Comparison of ENCODE assay signal across 1 cellular context in the genomic region with DNA sequence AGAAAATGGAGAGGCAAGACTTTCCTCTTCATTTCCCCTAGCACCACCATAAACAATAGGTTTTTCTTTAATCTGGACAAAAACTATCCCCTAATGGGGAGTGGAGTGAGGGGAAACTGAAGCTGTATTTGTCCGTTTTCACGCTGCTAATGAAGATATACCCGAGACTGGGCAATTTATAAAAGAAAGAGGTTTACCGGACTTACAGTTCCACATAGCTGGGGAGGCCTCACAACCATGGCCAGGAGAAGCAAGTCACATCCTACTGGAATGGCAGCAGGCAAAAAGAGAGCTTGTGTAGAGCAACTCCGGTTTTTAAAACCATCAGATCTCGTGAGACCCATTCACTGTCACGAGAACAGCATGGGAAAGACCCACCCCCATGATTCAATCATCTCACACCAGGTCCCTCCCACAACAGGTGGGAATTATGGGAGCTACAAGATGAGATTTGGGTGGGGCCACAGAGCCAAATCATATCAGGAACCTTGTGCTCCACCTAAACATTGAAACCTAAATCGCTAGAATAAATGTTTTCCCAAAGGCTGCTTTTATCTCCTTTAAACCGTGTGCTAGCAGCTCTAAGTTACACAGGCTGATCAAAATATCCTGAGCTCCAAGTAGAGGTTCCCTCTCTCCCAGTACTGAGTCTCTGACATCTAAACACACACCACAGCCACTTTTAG.
A peak's percentile ranks its signal among the peaks of the same experiment; 100 is the strongest.
TF ChIP-seq lines count a peak whose summit lies in the region.

No MANE protein-coding gene starts in this region.

TF ChIP-seq in K562, 482 proteins besides CTCF, POLR2A, EP300 and RAD21 (continued from another document and continues in another):
- TF ChIP-seq, protein P1, sequence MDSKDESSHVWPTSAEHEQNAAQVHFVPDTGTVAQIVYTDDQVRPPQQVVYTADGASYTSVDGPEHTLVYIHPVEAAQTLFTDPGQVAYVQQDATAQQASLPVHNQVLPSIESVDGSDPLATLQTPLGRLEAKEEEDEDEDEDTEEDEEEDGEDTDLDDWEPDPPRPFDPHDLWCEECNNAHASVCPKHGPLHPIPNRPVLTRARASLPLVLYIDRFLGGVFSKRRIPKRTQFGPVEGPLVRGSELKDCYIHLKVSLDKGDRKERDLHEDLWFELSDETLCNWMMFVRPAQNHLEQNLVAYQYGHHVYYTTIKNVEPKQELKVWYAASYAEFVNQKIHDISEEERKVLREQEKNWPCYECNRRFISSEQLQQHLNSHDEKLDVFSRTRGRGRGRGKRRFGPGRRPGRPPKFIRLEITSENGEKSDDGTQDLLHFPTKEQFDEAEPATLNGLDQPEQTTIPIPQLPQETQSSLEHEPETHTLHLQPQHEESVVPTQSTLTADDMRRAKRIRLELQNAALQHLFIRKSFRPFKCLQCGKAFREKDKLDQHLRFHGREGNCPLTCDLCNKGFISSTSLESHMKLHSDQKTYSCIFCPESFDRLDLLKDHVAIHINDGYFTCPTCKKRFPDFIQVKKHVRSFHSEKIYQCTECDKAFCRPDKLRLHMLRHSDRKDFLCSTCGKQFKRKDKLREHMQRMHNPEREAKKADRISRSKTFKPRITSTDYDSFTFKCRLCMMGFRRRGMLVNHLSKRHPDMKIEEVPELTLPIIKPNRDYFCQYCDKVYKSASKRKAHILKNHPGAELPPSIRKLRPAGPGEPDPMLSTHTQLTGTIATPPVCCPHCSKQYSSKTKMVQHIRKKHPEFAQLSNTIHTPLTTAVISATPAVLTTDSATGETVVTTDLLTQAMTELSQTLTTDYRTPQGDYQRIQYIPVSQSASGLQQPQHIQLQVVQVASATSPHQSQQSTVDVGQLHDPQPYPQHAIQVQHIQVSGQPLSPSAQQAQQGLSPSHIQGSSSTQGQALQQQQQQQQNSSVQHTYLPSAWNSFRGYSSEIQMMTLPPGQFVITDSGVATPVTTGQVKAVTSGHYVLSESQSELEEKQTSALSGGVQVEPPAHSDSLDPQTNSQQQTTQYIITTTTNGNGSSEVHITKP (IDR thresholded peaks at IDR 0.05; ENCODE audit: partially characterized antibody), result peak; percentile 13
- TF ChIP-seq SMAD1 (IDR thresholded peaks at IDR 0.05; ENCODE audit: low read depth, low read length, partially characterized antibody) (peak; percentile 88), RCOR1 (IDR thresholded peaks at IDR 0.05; ENCODE audit: borderline replicate concordance in 1 of 2, low read depth in 2 of 2, low read length in 2 of 2) (no peak), ZBED1 (IDR thresholded peaks at IDR 0.05) (0 out of 2 replicates have a peak, but pooled peaks have one; percentile 44), JUND (IDR thresholded peaks at IDR 0.05; ENCODE audit: borderline replicate concordance, low read depth, low read length) (no peak), JUND (tag; IDR thresholded peaks at IDR 0.05; ENCODE audit: borderline replicate concordance, low read depth, low read length) (peak; percentile 26; the same call in 1 of the 3 replicates), SMAD2 (IDR thresholded peaks at IDR 0.05; ENCODE audit: low read depth, low read length) (no peak), CBFA2T2 (conservative IDR thresholded peaks at IDR 0.05) (0 out of 2 replicates have a peak, but pooled peaks have one; percentile 3), CBFA2T3 (IDR thresholded peaks at IDR 0.05) (peak; percentile 20; the same call in 1 of the 2 replicates), HDAC3 (IDR thresholded peaks at IDR 0.05; ENCODE audit: borderline replicate concordance, partially characterized antibody) (peak; percentile 75), DPF2 (IDR thresholded peaks at IDR 0.05) (0 out of 2 replicates have a peak, but pooled peaks have one; percentile 12), ZNF551 (CRISPR knock-in tag; IDR thresholded peaks at IDR 0.05) (no peak), FOXJ3 (CRISPR knock-in tag; IDR thresholded peaks at IDR 0.05) (no peak), NELFE (IDR thresholded peaks at IDR 0.05; ENCODE audit: insufficient read depth, insufficient read length) (peak; percentile 70), TAF7 (tag; IDR thresholded peaks at IDR 0.05) (peak; percentile 90), HDAC2 (IDR thresholded peaks at IDR 0.05) (0 out of 2 replicates have a peak, but pooled peaks have one; percentile 9), MTA3 (IDR thresholded peaks at IDR 0.05; ENCODE audit: borderline replicate concordance) (peak; percentile 96), FOXA3 (CRISPR knock-in tag; conservative IDR thresholded peaks at IDR 0.05 in 1 of 2, IDR thresholded peaks at IDR 0.05 in 1 of 2) (no peak), BCOR (IDR thresholded peaks at IDR 0.05) (no peak), STAG1 (CRISPR knock-in tag; IDR thresholded peaks at IDR 0.05; ENCODE audit: borderline replicate concordance) (no peak), SIN3A (IDR thresholded peaks at IDR 0.05; ENCODE audit: borderline replicate concordance in 2 of 2, control insufficient read depth in 1 of 2, low read depth in 2 of 2, low read length in 2 of 2) (peak; percentile 46 to 72; a peak in 1 of 4 replicates), EP400 (IDR thresholded peaks at IDR 0.05) (peak; percentile 75), GTF2F1 (IDR thresholded peaks at IDR 0.05; ENCODE audit: low read depth, low read length) (peak; percentile 95), NFRKB (IDR thresholded peaks at IDR 0.05; ENCODE audit: low read depth) (peak; percentile 68; the same call in 1 of the 2 replicates), ZNF134 (CRISPR knock-in tag; conservative IDR thresholded peaks at IDR 0.05) (no peak), RBM39 (optimal IDR thresholded peaks at IDR 0.05; ENCODE audit: low read depth, low read length) (peak; percentile 41), ZNF586 (CRISPR knock-in tag; conservative IDR thresholded peaks at IDR 0.05) (no peak), MYC (IDR thresholded peaks at IDR 0.05; ENCODE audit: low read depth, low read length) (peak; percentile 67), MYC (CRISPR knock-in tag; IDR thresholded peaks at IDR 0.05; ENCODE audit: borderline replicate concordance, low read depth) (no peak), SIN3B (IDR thresholded peaks at IDR 0.05; ENCODE audit: low read depth) (peak; percentile 28; the same call in 1 of the 2 replicates), ZFX (CRISPR knock-in tag; IDR thresholded peaks at IDR 0.05) (peak; percentile 87), PCBP2 (IDR thresholded peaks at IDR 0.05; ENCODE audit: low read depth, low read length, poor library complexity, severe bottlenecking) (no peak), CBX1 (IDR thresholded peaks at IDR 0.05; ENCODE audit: low read depth) (0 out of 2 replicates have a peak, but pooled peaks have one; percentile 68), ZNF644 (tag; IDR thresholded peaks at IDR 0.05; ENCODE audit: low read depth) (no peak)
- TF ChIP-seq, protein P2, sequence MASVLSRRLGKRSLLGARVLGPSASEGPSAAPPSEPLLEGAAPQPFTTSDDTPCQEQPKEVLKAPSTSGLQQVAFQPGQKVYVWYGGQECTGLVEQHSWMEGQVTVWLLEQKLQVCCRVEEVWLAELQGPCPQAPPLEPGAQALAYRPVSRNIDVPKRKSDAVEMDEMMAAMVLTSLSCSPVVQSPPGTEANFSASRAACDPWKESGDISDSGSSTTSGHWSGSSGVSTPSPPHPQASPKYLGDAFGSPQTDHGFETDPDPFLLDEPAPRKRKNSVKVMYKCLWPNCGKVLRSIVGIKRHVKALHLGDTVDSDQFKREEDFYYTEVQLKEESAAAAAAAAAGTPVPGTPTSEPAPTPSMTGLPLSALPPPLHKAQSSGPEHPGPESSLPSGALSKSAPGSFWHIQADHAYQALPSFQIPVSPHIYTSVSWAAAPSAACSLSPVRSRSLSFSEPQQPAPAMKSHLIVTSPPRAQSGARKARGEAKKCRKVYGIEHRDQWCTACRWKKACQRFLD (CRISPR knock-in tag; IDR thresholded peaks at IDR 0.05), result no peak
- TF ChIP-seq, protein P3, sequence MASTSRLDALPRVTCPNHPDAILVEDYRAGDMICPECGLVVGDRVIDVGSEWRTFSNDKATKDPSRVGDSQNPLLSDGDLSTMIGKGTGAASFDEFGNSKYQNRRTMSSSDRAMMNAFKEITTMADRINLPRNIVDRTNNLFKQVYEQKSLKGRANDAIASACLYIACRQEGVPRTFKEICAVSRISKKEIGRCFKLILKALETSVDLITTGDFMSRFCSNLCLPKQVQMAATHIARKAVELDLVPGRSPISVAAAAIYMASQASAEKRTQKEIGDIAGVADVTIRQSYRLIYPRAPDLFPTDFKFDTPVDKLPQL (IDR thresholded peaks at IDR 0.05; ENCODE audit: extremely low read depth, insufficient read length), result peak; percentile 94
- TF ChIP-seq, protein P4, sequence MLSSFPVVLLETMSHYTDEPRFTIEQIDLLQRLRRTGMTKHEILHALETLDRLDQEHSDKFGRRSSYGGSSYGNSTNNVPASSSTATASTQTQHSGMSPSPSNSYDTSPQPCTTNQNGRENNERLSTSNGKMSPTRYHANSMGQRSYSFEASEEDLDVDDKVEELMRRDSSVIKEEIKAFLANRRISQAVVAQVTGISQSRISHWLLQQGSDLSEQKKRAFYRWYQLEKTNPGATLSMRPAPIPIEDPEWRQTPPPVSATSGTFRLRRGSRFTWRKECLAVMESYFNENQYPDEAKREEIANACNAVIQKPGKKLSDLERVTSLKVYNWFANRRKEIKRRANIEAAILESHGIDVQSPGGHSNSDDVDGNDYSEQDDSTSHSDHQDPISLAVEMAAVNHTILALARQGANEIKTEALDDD (IDR thresholded peaks at IDR 0.05), result peak; percentile 55; the same call in 1 of the 2 replicates
- TF ChIP-seq, protein P5, sequence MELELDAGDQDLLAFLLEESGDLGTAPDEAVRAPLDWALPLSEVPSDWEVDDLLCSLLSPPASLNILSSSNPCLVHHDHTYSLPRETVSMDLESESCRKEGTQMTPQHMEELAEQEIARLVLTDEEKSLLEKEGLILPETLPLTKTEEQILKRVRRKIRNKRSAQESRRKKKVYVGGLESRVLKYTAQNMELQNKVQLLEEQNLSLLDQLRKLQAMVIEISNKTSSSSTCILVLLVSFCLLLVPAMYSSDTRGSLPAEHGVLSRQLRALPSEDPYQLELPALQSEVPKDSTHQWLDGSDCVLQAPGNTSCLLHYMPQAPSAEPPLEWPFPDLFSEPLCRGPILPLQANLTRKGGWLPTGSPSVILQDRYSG (tag; conservative IDR thresholded peaks at IDR 0.05; ENCODE audit: low read depth), result no peak
- TF ChIP-seq, protein P6, sequence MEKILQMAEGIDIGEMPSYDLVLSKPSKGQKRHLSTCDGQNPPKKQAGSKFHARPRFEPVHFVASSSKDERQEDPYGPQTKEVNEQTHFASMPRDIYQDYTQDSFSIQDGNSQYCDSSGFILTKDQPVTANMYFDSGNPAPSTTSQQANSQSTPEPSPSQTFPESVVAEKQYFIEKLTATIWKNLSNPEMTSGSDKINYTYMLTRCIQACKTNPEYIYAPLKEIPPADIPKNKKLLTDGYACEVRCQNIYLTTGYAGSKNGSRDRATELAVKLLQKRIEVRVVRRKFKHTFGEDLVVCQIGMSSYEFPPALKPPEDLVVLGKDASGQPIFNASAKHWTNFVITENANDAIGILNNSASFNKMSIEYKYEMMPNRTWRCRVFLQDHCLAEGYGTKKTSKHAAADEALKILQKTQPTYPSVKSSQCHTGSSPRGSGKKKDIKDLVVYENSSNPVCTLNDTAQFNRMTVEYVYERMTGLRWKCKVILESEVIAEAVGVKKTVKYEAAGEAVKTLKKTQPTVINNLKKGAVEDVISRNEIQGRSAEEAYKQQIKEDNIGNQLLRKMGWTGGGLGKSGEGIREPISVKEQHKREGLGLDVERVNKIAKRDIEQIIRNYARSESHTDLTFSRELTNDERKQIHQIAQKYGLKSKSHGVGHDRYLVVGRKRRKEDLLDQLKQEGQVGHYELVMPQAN (IDR thresholded peaks at IDR 0.05; ENCODE audit: borderline replicate concordance), result peak; percentile 20; the same call in 1 of the 2 replicates
- TF ChIP-seq, protein P7, sequence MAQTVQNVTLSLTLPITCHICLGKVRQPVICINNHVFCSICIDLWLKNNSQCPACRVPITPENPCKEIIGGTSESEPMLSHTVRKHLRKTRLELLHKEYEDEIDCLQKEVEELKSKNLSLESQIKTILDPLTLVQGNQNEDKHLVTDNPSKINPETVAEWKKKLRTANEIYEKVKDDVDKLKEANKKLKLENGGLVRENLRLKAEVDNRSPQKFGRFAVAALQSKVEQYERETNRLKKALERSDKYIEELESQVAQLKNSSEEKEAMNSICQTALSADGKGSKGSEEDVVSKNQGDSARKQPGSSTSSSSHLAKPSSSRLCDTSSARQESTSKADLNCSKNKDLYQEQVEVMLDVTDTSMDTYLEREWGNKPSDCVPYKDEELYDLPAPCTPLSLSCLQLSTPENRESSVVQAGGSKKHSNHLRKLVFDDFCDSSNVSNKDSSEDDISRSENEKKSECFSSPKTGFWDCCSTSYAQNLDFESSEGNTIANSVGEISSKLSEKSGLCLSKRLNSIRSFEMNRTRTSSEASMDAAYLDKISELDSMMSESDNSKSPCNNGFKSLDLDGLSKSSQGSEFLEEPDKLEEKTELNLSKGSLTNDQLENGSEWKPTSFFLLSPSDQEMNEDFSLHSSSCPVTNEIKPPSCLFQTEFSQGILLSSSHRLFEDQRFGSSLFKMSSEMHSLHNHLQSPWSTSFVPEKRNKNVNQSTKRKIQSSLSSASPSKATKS (CRISPR knock-in tag; IDR thresholded peaks at IDR 0.05), result no peak
- TF ChIP-seq, protein P8, sequence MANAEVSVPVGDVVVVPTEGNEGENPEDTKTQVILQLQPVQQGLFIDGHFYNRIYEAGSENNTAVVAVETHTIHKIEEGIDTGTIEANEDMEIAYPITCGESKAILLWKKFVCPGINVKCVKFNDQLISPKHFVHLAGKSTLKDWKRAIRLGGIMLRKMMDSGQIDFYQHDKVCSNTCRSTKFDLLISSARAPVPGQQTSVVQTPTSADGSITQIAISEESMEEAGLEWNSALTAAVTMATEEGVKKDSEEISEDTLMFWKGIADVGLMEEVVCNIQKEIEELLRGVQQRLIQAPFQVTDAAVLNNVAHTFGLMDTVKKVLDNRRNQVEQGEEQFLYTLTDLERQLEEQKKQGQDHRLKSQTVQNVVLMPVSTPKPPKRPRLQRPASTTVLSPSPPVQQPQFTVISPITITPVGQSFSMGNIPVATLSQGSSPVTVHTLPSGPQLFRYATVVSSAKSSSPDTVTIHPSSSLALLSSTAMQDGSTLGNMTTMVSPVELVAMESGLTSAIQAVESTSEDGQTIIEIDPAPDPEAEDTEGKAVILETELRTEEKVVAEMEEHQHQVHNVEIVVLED (CRISPR knock-in tag; IDR thresholded peaks at IDR 0.05), result no peak
- TF ChIP-seq, protein P9, sequence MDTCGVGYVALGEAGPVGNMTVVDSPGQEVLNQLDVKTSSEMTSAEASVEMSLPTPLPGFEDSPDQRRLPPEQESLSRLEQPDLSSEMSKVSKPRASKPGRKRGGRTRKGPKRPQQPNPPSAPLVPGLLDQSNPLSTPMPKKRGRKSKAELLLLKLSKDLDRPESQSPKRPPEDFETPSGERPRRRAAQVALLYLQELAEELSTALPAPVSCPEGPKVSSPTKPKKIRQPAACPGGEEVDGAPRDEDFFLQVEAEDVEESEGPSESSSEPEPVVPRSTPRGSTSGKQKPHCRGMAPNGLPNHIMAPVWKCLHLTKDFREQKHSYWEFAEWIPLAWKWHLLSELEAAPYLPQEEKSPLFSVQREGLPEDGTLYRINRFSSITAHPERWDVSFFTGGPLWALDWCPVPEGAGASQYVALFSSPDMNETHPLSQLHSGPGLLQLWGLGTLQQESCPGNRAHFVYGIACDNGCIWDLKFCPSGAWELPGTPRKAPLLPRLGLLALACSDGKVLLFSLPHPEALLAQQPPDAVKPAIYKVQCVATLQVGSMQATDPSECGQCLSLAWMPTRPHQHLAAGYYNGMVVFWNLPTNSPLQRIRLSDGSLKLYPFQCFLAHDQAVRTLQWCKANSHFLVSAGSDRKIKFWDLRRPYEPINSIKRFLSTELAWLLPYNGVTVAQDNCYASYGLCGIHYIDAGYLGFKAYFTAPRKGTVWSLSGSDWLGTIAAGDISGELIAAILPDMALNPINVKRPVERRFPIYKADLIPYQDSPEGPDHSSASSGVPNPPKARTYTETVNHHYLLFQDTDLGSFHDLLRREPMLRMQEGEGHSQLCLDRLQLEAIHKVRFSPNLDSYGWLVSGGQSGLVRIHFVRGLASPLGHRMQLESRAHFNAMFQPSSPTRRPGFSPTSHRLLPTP (IDR thresholded peaks at IDR 0.05; ENCODE audit: borderline replicate concordance, extremely low read depth, insufficient read length), result no peak
